ENCODE assay signal across 18 cellular contexts in genomic region chr10:31268616-31269303, GRCh38.
"Had no signal": no experiment of that assay in that cellular context is flagged by ENCODE, and none has a peak within 500 bp of the region (broad histone marks: within the 10 kb centered on the region; RNA-seq: fewer than 3 reads in every experiment).

No MANE protein-coding gene starts in this region.

- H3K27me3 ChIP-seq: breast epithelium, pancreas, upper lobe of left lung had no signal

- H3K27ac ChIP-seq: pancreas, upper lobe of left lung had no signal

- H3K36me3 ChIP-seq: breast epithelium, pancreas, upper lobe of left lung had no signal

- ATAC-seq: activated CD8-positive, alpha-beta T cell treated with anti-CD3 and anti-CD28 coated beads, Interleukin-2, amount 10 ng/mL, durations not matched to agents 7 days and 5 days; left lobe of liver; pancreas; SK-N-SH treated with all-trans-retinoic acid at 6 μM for 48 hours; stimulated activated naive CD8-positive, alpha-beta T cell treated with anti-CD3 and anti-CD28 coated beads, Interleukin-15, amount 100 ng/mL, for 72 hours; T-cell had no signal

- H3K9me3 ChIP-seq: breast epithelium, pancreas, upper lobe of left lung had no signal

- H3K4me1 ChIP-seq: breast epithelium, pancreas, upper lobe of left lung had no signal

- DNase-seq: activated CD4-positive, alpha-beta T cell treated with anti-CD3 and anti-CD28 coated beads for 48 hours; activated CD4-positive, CD25-positive, alpha-beta regulatory T cell; activated CD8-positive, alpha-beta T cell treated with anti-CD3 and anti-CD28 coated beads, Interleukin-2, amount 10 ng/mL, durations not matched to agents 7 days and 5 days; activated naive CD4-positive, alpha-beta T cell treated with anti-CD3 and anti-CD28 coated beads for 36 hours; activated T-cell treated with anti-CD3 and anti-CD28 coated beads, Interleukin-2, amount 50 U/mL, for 24 hours; dermis blood vessel endothelial cell; effector memory CD4-positive, alpha-beta T cell; foreskin fibroblast; hypothalamus; islet precursor cell; pancreas; SIG-M5; stimulated activated naive CD8-positive, alpha-beta T cell treated with anti-CD3 and anti-CD28 coated beads, Interleukin-15, amount 100 ng/mL, for 72 hours; T-cell; upper lobe of left lung had no signal

- H3K4me3 ChIP-seq: breast epithelium, pancreas, upper lobe of left lung had no signal
